Comparison of ENCODE assay signal across 14 cellular contexts in the genomic region with DNA sequence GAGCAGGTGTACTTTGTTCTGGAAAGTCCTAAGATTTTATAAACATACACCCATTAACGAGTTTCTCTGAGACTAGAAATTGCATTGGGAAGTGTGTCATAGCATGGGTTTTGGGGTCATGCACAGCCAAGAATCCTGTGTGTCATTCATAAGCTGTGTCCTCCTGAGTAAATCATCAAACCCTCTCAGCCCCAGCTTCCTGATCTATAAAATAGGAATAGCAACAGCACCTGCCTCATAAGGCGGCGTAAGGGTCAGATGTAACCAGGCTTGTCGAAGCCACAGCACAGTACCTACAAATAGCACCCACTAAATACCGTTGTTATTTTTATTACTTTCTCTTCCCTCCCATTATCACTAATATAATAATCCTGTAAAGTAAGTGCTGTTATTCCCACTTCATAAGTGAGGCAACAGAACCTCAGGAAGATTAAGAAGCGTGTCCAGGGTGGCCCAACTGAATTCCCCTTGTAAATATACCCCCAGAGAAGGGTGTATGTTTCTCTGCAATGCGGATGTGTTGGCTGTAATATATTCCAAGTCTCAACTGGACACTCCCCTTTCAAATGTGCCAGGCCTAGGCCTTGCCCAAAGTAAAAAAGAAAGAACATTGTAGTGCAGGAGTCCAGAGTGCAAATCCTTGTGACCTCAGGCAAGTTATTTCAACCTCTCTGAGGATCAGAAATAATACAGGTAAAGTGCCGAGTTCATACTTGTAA.
DNase-seq lines count a peak whose midpoint lies in the region; ATAC-seq, FAIRE-seq and TF ChIP-seq lines count a peak whose summit lies in the region.
"Had no signal": no experiment of that assay in that cellular context is flagged by ENCODE, and none has a peak within 500 bp of the region (broad histone marks: within the 10 kb centered on the region; RNA-seq: fewer than 3 reads in every experiment).

No MANE protein-coding gene starts in this region.

- peaks cover 83% of the 10 kb centered on the region for H3K4me1 Mint-ChIP-seq in endothelial cell (ENCODE audit: unreplicated experiment)

- DNase-seq in endothelial cell (ENCODE audit: low spot score) (no peak), small intestine (peak; percentile 90), HEK293T (ENCODE audit: extremely low spot score) (no peak), BE2C (no peak), NCI-H69 (lab: John Stamatoyannopoulos, UW) (no peak)
- DNase-seq: amygdala; CD4-positive, CD25-positive, alpha-beta regulatory T cell; effector memory CD4-positive, alpha-beta T cell; hypothalamus; NCI-H2107 had no signal

- CTCF ChIA-PET in HEK293T (lab: Yijun Ruan, JAX): no interaction called here

- peaks cover 50% of the 10 kb centered on the region for H3K36me3 Mint-ChIP-seq in endothelial cell (ENCODE audit: low read depth, unreplicated experiment)

- ATAC-seq in GM18498 (IDR thresholded peaks at IDR 0.05; ENCODE audit: unreplicated experiment): peak; percentile 55
- peak; percentile 54 for ATAC-seq in HG03066 (IDR thresholded peaks at IDR 0.05; ENCODE audit: low read depth, unreplicated experiment)
- ATAC-seq in GM18870 (IDR thresholded peaks at IDR 0.05; ENCODE audit: unreplicated experiment): no peak

- no peak overlapping the region for H3K4me3 ChIP-seq in small intestine (ENCODE audit: low read depth in 1 of 2, low read length in 2 of 2)
- no peak overlapping the region for H3K4me3 ChIP-seq in BE2C (ENCODE audit: low read depth, low read length)

- peaks cover 6% of the 10 kb centered on the region for H3K27me3 Mint-ChIP-seq in endothelial cell (ENCODE audit: unreplicated experiment)
- H3K27me3 Mint-ChIP-seq: CD4-positive, CD25-positive, alpha-beta regulatory T cell had no signal

- TF ChIP-seq CTCF in endothelial cell (IDR thresholded peaks at IDR 0.05; ENCODE audit: unreplicated experiment) (no peak), BE2C (IDR thresholded peaks at IDR 0.05; ENCODE audit: low read depth, low read length) (no peak)

- H3K27me3 ChIP-seq in small intestine (ENCODE audit: control insufficient read depth in 2 of 2, insufficient read depth in 2 of 2, low read length in 2 of 2) (no peaks in the 10 kb centered on the region), BE2C (no peaks in the 10 kb centered on the region)

- H3K9me3 ChIP-seq in small intestine (ENCODE audit: control insufficient read depth, low read depth) (no peaks in the 10 kb centered on the region), BE2C (no peaks in the 10 kb centered on the region)

- H3K4me1 ChIP-seq in small intestine (ENCODE audit: control insufficient read depth in 2 of 2, insufficient read depth in 1 of 2, low read depth in 1 of 2, low read length in 1 of 2) (peaks cover 12 to 20% of the 10 kb centered on the region in 2 donors), BE2C (no peaks in the 10 kb centered on the region)

- no peaks in the 10 kb centered on the region for H3K9me3 Mint-ChIP-seq in endothelial cell (ENCODE audit: unreplicated experiment)

- peak overlapping the region; percentile 43 to 83 for H3K27ac ChIP-seq in small intestine (ENCODE audit: low read depth in 1 of 2, low read length in 1 of 2)

- H3K4me3 Mint-ChIP-seq in endothelial cell (ENCODE audit: unreplicated experiment): no peak overlapping the region
- H3K4me3 Mint-ChIP-seq: CD4-positive, CD25-positive, alpha-beta regulatory T cell had no signal

- 14 to 55% (median 51%) methylated on average over 8 of the region's 8 CpGs for WGBS in small intestine, 3 donors

- peak overlapping the region; percentile 87 for H3K27ac Mint-ChIP-seq in endothelial cell (ENCODE audit: unreplicated experiment)
- H3K27ac Mint-ChIP-seq: CD4-positive, CD25-positive, alpha-beta regulatory T cell had no signal

- POLR2A ChIA-PET in HEK293T (lab: Yijun Ruan, JAX): no interaction called here

- no peak for FAIRE-seq in small intestine (lab: Jason Lieb, UNC)
- FAIRE-seq: TTC549 had no signal

- no peaks in the 10 kb centered on the region for H3K36me3 ChIP-seq in small intestine (ENCODE audit: control insufficient read depth in 2 of 2, insufficient read depth in 2 of 2, low read length in 2 of 2)
- no peaks in the 10 kb centered on the region for H3K36me3 ChIP-seq in BE2C

TF ChIP-seq in HEK293T, 16 proteins besides CTCF, POLR2A, EP300 and RAD21:
- TF ChIP-seq BHLHE40 (IDR thresholded peaks at IDR 0.05; ENCODE audit: borderline replicate concordance): no peak
- TF ChIP-seq NFRKB (IDR thresholded peaks at IDR 0.05): no peak
- TF ChIP-seq TARDBP (IDR thresholded peaks at IDR 0.05): no peak
- no peak for TF ChIP-seq HDGF (IDR thresholded peaks at IDR 0.05; ENCODE audit: borderline replicate concordance)
- TF ChIP-seq FOXA1 (IDR thresholded peaks at IDR 0.05): no peak
- TF ChIP-seq SP1 (IDR thresholded peaks at IDR 0.05): no peak
- TF ChIP-seq FOXK2 (IDR thresholded peaks at IDR 0.05): no peak
- no peak for TF ChIP-seq PKNOX1 (IDR thresholded peaks at IDR 0.05)
- no peak for TF ChIP-seq LEF1 (IDR thresholded peaks at IDR 0.05; ENCODE audit: borderline replicate concordance)
- no peak for TF ChIP-seq CTBP1 (IDR thresholded peaks at IDR 0.05; ENCODE audit: borderline replicate concordance)
- no peak for TF ChIP-seq L3MBTL2 (conservative IDR thresholded peaks at IDR 0.05)
- TF ChIP-seq SUZ12 (IDR thresholded peaks at IDR 0.05): no peak
- no peak for TF ChIP-seq ELF4 (IDR thresholded peaks at IDR 0.05)
- no peak for TF ChIP-seq ARNT (IDR thresholded peaks at IDR 0.05)
- TF ChIP-seq ZNF384 (IDR thresholded peaks at IDR 0.05): no peak
- no peak for TF ChIP-seq FOXM1 (IDR thresholded peaks at IDR 0.05; ENCODE audit: borderline replicate concordance)
